11 cellular contexts compared by ENCODE assay signal in the genomic region with DNA sequence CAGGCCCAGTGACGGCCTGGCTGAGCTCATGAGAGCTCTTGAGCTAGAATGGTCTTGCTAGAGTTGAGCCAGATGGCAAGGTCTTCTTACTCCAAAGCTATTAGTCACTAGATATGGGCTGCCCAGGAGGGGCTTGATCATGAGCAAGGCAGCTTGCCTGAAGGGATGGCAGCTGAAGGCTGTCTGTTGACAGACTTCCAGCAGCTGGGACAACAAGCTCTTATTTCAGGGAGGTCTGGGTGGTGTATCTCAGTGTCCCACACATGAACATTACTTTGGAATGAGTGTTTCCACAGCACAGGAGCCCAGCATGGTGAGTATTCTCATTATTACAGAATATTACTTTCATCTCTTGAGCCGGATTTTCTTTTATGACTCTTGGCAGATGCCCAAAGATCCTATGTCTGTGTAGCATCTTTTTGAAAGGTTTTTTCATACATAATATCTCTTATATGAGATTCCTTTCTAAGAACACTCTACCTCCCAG.
DNase-seq lines count a peak whose midpoint lies in the region; ATAC-seq, FAIRE-seq and TF ChIP-seq lines count a peak whose summit lies in the region.
"Had no signal": no experiment of that assay in that cellular context is flagged by ENCODE, and none has a peak within 500 bp of the region (broad histone marks: within the 10 kb centered on the region; RNA-seq: fewer than 3 reads in every experiment).

No MANE protein-coding gene starts in this region.

- H3K27me3 Mint-ChIP-seq in activated CD4-positive, alpha-beta T cell treated with anti-CD3 and anti-CD28 coated beads for 36 hours = peaks cover 6% of the 10 kb centered on the region

- FAIRE-seq in GM12892 (lab: Jason Lieb, UNC) = peak; percentile 50
- FAIRE-seq: TTC549 had no signal

- TF ChIP-seq POLR2A in GM12892 (IDR thresholded peaks at IDR 0.05; ENCODE audit: low read depth, low read length) (no peak), right lobe of liver (IDR thresholded peaks at IDR 0.05) (no peak)

- H3K27ac ChIP-seq in psoas muscle (no peak overlapping the region), right lobe of liver (no peak overlapping the region)

- H3K9me3 ChIP-seq in psoas muscle = no peaks in the 10 kb centered on the region
- no peaks in the 10 kb centered on the region for H3K9me3 ChIP-seq in right lobe of liver

- no peak overlapping the region for H3K27ac Mint-ChIP-seq in activated CD4-positive, alpha-beta T cell treated with anti-CD3 and anti-CD28 coated beads for 36 hours
- H3K27ac Mint-ChIP-seq: natural killer cell treated with Interleukin-12 subunit alpha and Interleukin-12 subunit beta and Interleukin-15 and Interleukin-18, amount 100 ng/mL, for 72 hours had no signal

- peaks cover 7% of the 10 kb centered on the region for H3K4me1 Mint-ChIP-seq in activated CD4-positive, alpha-beta T cell treated with anti-CD3 and anti-CD28 coated beads for 36 hours

- TF ChIP-seq CTCF in epithelial cell of esophagus (IDR thresholded peaks at IDR 0.05; ENCODE audit: insufficient read depth, low read depth, low read length, missing control alignments) (no peak), psoas muscle (IDR thresholded peaks at IDR 0.05) (no peak), right lobe of liver (IDR thresholded peaks at IDR 0.05) (no peak)

- ATAC-seq in psoas muscle (peak; percentile 84 to 90 (median 89)), right lobe of liver (no peak), HG03108 (IDR thresholded peaks at IDR 0.05; ENCODE audit: unreplicated experiment) (no peak), HG02678 (IDR thresholded peaks at IDR 0.05; ENCODE audit: unreplicated experiment) (no peak)
- no peak for ATAC-seq in activated CD4-positive, alpha-beta T cell treated with anti-CD3 and anti-CD28 coated beads for 36 hours

- DNase-seq in GM12892 (ENCODE audit: insufficient read length) (no peak), NCI-H510A (lab: John Stamatoyannopoulos, UW) (peak; percentile 19), epithelial cell of esophagus (ENCODE audit: low read depth) (peak; percentile 78), psoas muscle (no peak), right lobe of liver (no peak)
- DNase-seq in activated CD4-positive, alpha-beta T cell treated with anti-CD3 and anti-CD28 coated beads for 36 hours = no peak
- DNase-seq: activated effector memory CD4-positive, alpha-beta T cell treated with anti-CD3 and anti-CD28 coated beads, Interleukin-2, amount 50 U/mL, for 16 hours had no signal

- POLR2A ChIA-PET in activated CD4-positive, alpha-beta T cell treated with anti-CD3 and anti-CD28 coated beads for 36 hours (lab: Charles Lee) = no interaction called here

- H3K27me3 ChIP-seq in psoas muscle (ENCODE audit: insufficient read depth in 3 of 3, low read length in 2 of 3) = peaks cover 0 to 1% (median 0%) of the 10 kb centered on the region in 3 donors
- no peaks in the 10 kb centered on the region for H3K27me3 ChIP-seq in right lobe of liver

- H3K4me3 ChIP-seq in epithelial cell of esophagus (ENCODE audit: low read length) (no peak overlapping the region), psoas muscle (no peak overlapping the region), right lobe of liver (no peak overlapping the region)

- no peaks in the 10 kb centered on the region for H3K36me3 Mint-ChIP-seq in activated CD4-positive, alpha-beta T cell treated with anti-CD3 and anti-CD28 coated beads for 36 hours (ENCODE audit: low read depth)
- H3K36me3 Mint-ChIP-seq: natural killer cell treated with Interleukin-12 subunit alpha and Interleukin-12 subunit beta and Interleukin-15 and Interleukin-18, amount 100 ng/mL, for 72 hours had no signal

- H3K36me3 ChIP-seq in psoas muscle (ENCODE audit: insufficient read depth in 1 of 2, low read depth in 1 of 2) (no peaks in the 10 kb centered on the region), right lobe of liver (no peaks in the 10 kb centered on the region)

- no peaks in the 10 kb centered on the region for H3K9me3 Mint-ChIP-seq in activated CD4-positive, alpha-beta T cell treated with anti-CD3 and anti-CD28 coated beads for 36 hours (ENCODE audit: low read depth)
- H3K9me3 Mint-ChIP-seq: natural killer cell treated with Interleukin-12 subunit alpha and Interleukin-12 subunit beta and Interleukin-15 and Interleukin-18, amount 100 ng/mL, for 72 hours had no signal

- intact Hi-C loops in psoas muscle (cut with DNase I) = no loop called here
- intact Hi-C loops in right lobe of liver (cut with DNase I) = no loop called here
- intact Hi-C loops in activated CD4-positive, alpha-beta T cell treated with anti-CD3 and anti-CD28 coated beads for 36 hours (cut with DNase I, micrococcal nuclease) = no loop called here

- 25 to 49% (median 26%) methylated on average over 2 of the region's 2 CpGs for WGBS in psoas muscle, 3 donors
- WGBS in right lobe of liver (ENCODE audit: insufficient coverage, low coverage, low lambda C conversion rate, missing lambda C conversion rate) = 68% methylated on average over 2 of the region's 2 CpGs

- no peak overlapping the region for H3K4me3 Mint-ChIP-seq in activated CD4-positive, alpha-beta T cell treated with anti-CD3 and anti-CD28 coated beads for 36 hours
- H3K4me3 Mint-ChIP-seq: natural killer cell treated with Interleukin-12 subunit alpha and Interleukin-12 subunit beta and Interleukin-15 and Interleukin-18, amount 100 ng/mL, for 72 hours had no signal

- CTCF ChIA-PET in activated CD4-positive, alpha-beta T cell treated with anti-CD3 and anti-CD28 coated beads for 36 hours (lab: Charles Lee) = no interaction called here

- H3K4me1 ChIP-seq in psoas muscle = peaks cover 16% of the 10 kb centered on the region
- H3K4me1 ChIP-seq in right lobe of liver = peaks cover 0 to 6% (median 0%) of the 10 kb centered on the region in 4 donors

Comparison
In these comparisons a context has a peak if more than half of its experiments do, and no peak if none do; other contexts are left out.
1. DNase-seq: peak in NCI-H510A (single experiment) and epithelial cell of esophagus (single experiment); none in GM12892 (single experiment), psoas muscle (0 of 2), right lobe of liver (0 of 3) and activated CD4-positive, alpha-beta T cell treated with anti-CD3 and anti-CD28 coated beads for 36 hours (single experiment).
2. ATAC-seq: peak in psoas muscle (4 of 4); none in right lobe of liver (0 of 4), HG03108 (single experiment), HG02678 (single experiment) and activated CD4-positive, alpha-beta T cell treated with anti-CD3 and anti-CD28 coated beads for 36 hours (single experiment).